ENCODE assay signal across 8 cellular contexts in genomic region chr4:124262211-124263179, GRCh38.
A peak's percentile ranks its signal among the peaks of the same experiment; 100 is the strongest.
DNase-seq lines count a peak whose midpoint lies in the region; ATAC-seq and TF ChIP-seq lines count a peak whose summit lies in the region.

No MANE protein-coding gene starts in this region.

- ATAC-seq in GM18508 (IDR thresholded peaks at IDR 0.05; ENCODE audit: insufficient read depth, unreplicated experiment) = peak; percentile 80
- ATAC-seq in HG02973 (IDR thresholded peaks at IDR 0.05; ENCODE audit: unreplicated experiment) = peak; percentile 95

- peak; percentile 95 for TF ChIP-seq CTCF in AG09319 (IDR thresholded peaks at IDR 0.05; ENCODE audit: low read depth, low read length)

- DNase-seq in AG09319 (ENCODE audit: extremely low read depth, low read depth) (peak; percentile 65), NCI-H2029 (lab: John Stamatoyannopoulos, UW) (peak; percentile 67), T1000 (lab: John Stamatoyannopoulos, UW) (peak; percentile 31), cerebellum (ENCODE audit: low spot score) (peak; percentile 19), left kidney (ENCODE audit: low read depth, low spot score) (peak; percentile 92)
- DNase-seq in stimulated activated CD4-positive, alpha-beta T cell treated with anti-CD3 and anti-CD28 coated beads, TNF-alpha, amount 100 ng/mL, for 48 hours (ENCODE audit: low read depth in 3 of 3) = peak in 2 of 3 donors; percentile 6 to 22

Comparison
In these comparisons a context has a peak if more than half of its experiments do, and no peak if none do; other contexts are left out.
1. Peak in every context shown above with its lines: DNase-seq and ATAC-seq.
2. DNase-seq: peak in every context shown above with its lines; median percentile 92 in left kidney; 67 in NCI-H2029; 65 in AG09319; 31 in T1000; 19 in cerebellum; 14 in stimulated activated CD4-positive, alpha-beta T cell treated with anti-CD3 and anti-CD28 coated beads, TNF-alpha, amount 100 ng/mL, for 48 hours.